19 cellular contexts compared by ENCODE assay signal in the genomic region with DNA sequence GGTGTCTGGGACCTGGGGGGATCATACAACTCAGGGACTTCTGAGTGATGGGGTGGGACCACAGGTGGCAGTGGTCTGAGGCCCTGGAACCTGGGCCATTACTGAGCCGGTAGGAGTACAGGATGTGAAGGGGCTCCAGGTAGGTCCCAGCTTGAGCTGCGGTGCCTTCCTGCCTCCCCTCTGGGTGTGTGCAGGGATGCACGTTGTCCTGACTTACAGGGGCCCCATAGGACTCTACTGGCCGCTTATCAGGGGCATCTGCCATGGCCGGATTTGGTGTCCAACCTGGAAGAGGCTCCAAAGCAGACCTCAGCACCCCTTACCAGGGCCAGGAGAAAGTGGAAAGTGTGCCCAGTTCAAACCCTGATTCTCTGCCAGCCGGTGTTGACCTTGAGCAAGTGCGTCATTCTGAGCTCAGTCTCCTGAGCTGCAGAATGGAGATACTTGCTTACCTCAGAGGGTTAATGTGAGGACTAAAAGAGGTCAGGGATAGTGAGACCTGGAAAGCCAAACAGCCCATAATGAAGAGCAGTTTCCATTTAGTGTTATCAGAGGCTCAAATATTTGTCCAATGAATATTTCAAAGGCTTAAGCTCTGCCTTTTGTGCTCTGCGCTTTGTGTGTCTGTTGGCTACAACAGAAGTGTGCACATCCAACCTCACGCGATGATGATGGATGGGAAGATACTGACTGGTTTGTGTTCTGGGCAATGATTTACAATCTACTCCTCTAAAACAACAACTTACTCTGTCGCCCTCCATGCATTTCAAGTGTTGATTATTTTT. TPM values are rescaled to one million over a fixed set of nuclear protein-coding genes. Genes with fewer than 3 reads are reported as not detected.
DNase-seq lines count a peak whose midpoint lies in the region; ATAC-seq and TF ChIP-seq lines count a peak whose summit lies in the region.
"Had no signal": no experiment of that assay in that cellular context is flagged by ENCODE, and none has a peak within 500 bp of the region (broad histone marks: within the 10 kb centered on the region; RNA-seq: fewer than 3 reads in every experiment).

No MANE protein-coding gene starts in this region.

- ATAC-seq in esophagus mucosa, result no peak

- DNase-seq in DMS53 (lab: John Stamatoyannopoulos, UW) (peak; percentile 49), DMS53 treated with DMSO at 0.1 percent for 48 hours (lab: John Stamatoyannopoulos, UW; ENCODE audit: unreplicated experiment) (no peak), SHP77 (lab: John Stamatoyannopoulos, UW) (peak; percentile 50 to 88), left ventricle myocardium inferior (no peak), ovary (peak in 4 of 5 donors; percentile 54 to 77 (median 69)), inferior parietal cortex (ENCODE audit: extremely low spot score) (no peak)
- no peak for DNase-seq in activated CD4-positive, CD25-positive, alpha-beta regulatory T cell treated with anti-CD3 and anti-CD28 coated beads, Interleukin-2, amount 50 U/mL, for 72 hours
- DNase-seq: 8988T; CD8-positive, alpha-beta memory T cell; DMS 273 treated with DMSO at 0.1 percent for 48 hours; HCEC 1CT; NCI-H1436; NCI-H446; NCI-H82; SJCRH30 had no signal

- TF ChIP-seq EP300 in ovary (IDR thresholded peaks at IDR 0.05), result no peak

- TF ChIP-seq CTCF in left ventricle myocardium inferior (IDR thresholded peaks at IDR 0.05; ENCODE audit: borderline replicate concordance), result no peak
- no peak for TF ChIP-seq CTCF in ovary (IDR thresholded peaks at IDR 0.05)

- H3K4me3 ChIP-seq in left ventricle myocardium inferior, result no peak overlapping the region
- no peak overlapping the region for H3K4me3 ChIP-seq in ovary
- H3K4me3 ChIP-seq: BLaER1, SJCRH30 had no signal

- intact Hi-C loops in left ventricle myocardium inferior (cut with micrococcal nuclease), result no loop called here
- intact Hi-C loops in ovary (cut with DNase I), result loop anchor here in 1 of 4 donors (5.0 kb wide), 1 partner anchor 62 kb away; no protein-coding TSS in a partner anchor

- H3K4me1 ChIP-seq in left ventricle myocardium inferior (peaks cover 83% of the 10 kb centered on the region), ovary (ENCODE audit: insufficient read depth) (peaks cover 8% of the 10 kb centered on the region)
- H3K4me1 ChIP-seq: SJCRH30 had no signal

- 42 to 44% (median 44%) methylated on average over 10 to 11 of the region's 11 CpGs for WGBS in ovary, 3 donors

- H3K27ac ChIP-seq in left ventricle myocardium inferior (replicated peaks) (peak overlapping the region; percentile 76), ovary (peak overlapping the region in 1 of 2 donors; percentile 64)
- H3K27ac ChIP-seq: BLaER1, SJCRH30 had no signal

- H3K27me3 ChIP-seq in left ventricle myocardium inferior (ENCODE audit: low read depth), result no peaks in the 10 kb centered on the region
- H3K27me3 ChIP-seq in ovary, result no peaks in the 10 kb centered on the region
- H3K27me3 ChIP-seq: BLaER1, SJCRH30 had no signal

- H3K36me3 ChIP-seq in left ventricle myocardium inferior, result peaks cover 72% of the 10 kb centered on the region
- no peaks in the 10 kb centered on the region for H3K36me3 ChIP-seq in ovary
- H3K36me3 ChIP-seq: BLaER1 had no signal

- TF ChIP-seq POLR2A in ovary (IDR thresholded peaks at IDR 0.05), result no peak

- H3K9me3 ChIP-seq in left ventricle myocardium inferior (replicated peaks), result no peaks in the 10 kb centered on the region
- no peaks in the 10 kb centered on the region for H3K9me3 ChIP-seq in ovary
- H3K9me3 ChIP-seq: BLaER1, SJCRH30 had no signal

RNA-seq across cellular contexts. Expression of a gene that starts 35.4 kb away (rescaled TPM):
- total RNA-seq in left ventricle myocardium inferior, result 1.0 TPM
- 1 to 10 TPM in 3 of 7 donors, under 1 TPM in 4; 0.48 to 2.0 (median 0.83) TPM for total RNA-seq in ovary
- polyA plus RNA-seq in ovary, result under 1 TPM; 0.53 to 0.70 TPM
- 0.80 TPM for total RNA-seq in esophagus mucosa
- total RNA-seq: HT-29 had no signal
- polyA plus RNA-seq: CD8-positive, alpha-beta memory T cell had no signal

RNA-seq across cellular contexts. Expression of a gene that starts 50.6 kb away (rescaled TPM):
- total RNA-seq in left ventricle myocardium inferior (349 TPM), ovary (100 to 1,000 TPM in 2 of 7 donors, 10 to 100 TPM in 5; 35.9 to 148 (median 86.0) TPM), esophagus mucosa (1.6 TPM)
- 10 to 100 TPM; 46.4 to 76.2 TPM for polyA plus RNA-seq in ovary
- polyA plus RNA-seq: IgD-negative memory B cell had no signal

Comparison
In these comparisons a context has a peak if more than half of its experiments do, and no peak if none do; other contexts are left out.
1. DNase-seq: peak in DMS53 (single experiment), SHP77 (2 of 2) and ovary (4 of 5); none in DMS53 treated with DMSO at 0.1 percent for 48 hours (single experiment), left ventricle myocardium inferior (single experiment), activated CD4-positive, CD25-positive, alpha-beta regulatory T cell treated with anti-CD3 and anti-CD28 coated beads, Interleukin-2, amount 50 U/mL, for 72 hours (single experiment) and inferior parietal cortex (single experiment).
2. RNA of a gene that starts 50.6 kb away (total RNA-seq): 349 TPM in left ventricle myocardium inferior (single experiment) and 35.9 to 148 TPM in ovary; 1.6 TPM in esophagus mucosa (single experiment); every median in the first group is over 10 times any median in the second.